Comparison of ENCODE assay signal across 8 cellular contexts in the genomic region with DNA sequence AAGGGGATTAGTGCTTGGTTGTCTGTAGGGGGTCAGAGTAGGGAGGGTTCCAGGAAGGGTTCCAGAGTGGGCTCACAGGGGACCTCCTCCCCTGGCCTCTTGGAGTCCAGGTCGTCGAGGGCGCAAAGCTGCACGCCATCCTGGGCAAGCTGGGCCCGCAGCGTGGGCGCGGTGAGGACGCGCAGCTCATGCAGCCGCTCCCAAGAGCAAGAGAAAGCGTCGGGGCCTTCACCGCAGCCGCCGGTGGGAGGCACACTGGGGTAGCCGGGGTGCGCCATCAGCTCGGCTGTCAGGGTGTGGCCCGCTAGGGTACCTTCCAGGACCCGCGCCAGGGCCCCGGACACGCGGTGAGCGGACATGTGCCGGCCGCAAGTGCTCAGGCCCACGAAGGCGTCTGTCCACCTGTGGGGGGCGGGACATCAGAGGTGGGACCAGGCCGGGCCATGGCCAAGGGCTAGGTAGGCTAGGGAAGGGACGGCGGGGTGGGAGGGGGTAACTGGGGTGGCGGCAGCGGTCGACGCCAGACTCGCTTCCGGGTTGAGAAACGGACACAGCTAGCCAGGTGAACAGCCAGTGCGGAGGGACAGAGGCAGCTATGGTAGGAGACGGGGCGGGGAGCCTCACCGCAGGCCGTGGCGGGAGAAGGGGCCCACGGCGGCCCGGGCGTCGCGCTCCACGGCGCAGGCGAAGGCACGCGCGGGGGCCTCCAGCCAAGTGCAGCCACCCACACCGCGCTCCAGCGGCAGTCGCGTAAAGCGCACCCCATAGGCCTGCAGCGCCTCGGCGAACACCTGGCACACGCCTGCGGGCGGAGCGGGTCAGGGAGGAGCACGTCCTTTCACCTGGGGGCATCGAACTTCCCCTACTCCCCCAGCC. TPM values are rescaled to one million over a fixed set of nuclear protein-coding genes. Genes with fewer than 3 reads are reported as not detected.
DNase-seq lines count a peak whose midpoint lies in the region; ATAC-seq lines count a peak whose summit lies in the region.

No MANE protein-coding gene starts in this region.

- peaks cover 9% of the 10 kb centered on the region for H3K36me3 ChIP-seq in iPS-20b (ENCODE audit: insufficient read depth, low read depth, low read length)

- DNase-seq in activated T-cell treated with anti-CD3 and anti-CD28 coated beads, Interleukin-2, amount 50 U/mL, for 72 hours: no peak
- DNase-seq in activated T-cell treated with anti-CD3 and anti-CD28 coated beads for 4 hours (no peak), substantia nigra (lab: John Stamatoyannopoulos, UW) (no peak), NCI-H69 (lab: John Stamatoyannopoulos, UW) (no peak), NCI-H2107 treated with DMSO at 0.1 percent for 48 hours (lab: John Stamatoyannopoulos, UW; ENCODE audit: unreplicated experiment) (no peak)
- no peak for DNase-seq in activated CD8-positive, alpha-beta T cell treated with anti-CD3 and anti-CD28 coated beads, Interleukin-2, amount 10 ng/mL, durations not matched to agents 7 days and 5 days

- ATAC-seq in activated T-cell treated with anti-CD3 and anti-CD28 coated beads, Interleukin-2, amount 50 U/mL, for 72 hours (replicated peaks in 1 of 2): peak; percentile 3 to 14
- ATAC-seq in activated CD8-positive, alpha-beta T cell treated with anti-CD3 and anti-CD28 coated beads, Interleukin-2, amount 10 ng/mL, durations not matched to agents 7 days and 5 days: peak; percentile 16
- no peak for ATAC-seq in GM19467 (IDR thresholded peaks at IDR 0.05; ENCODE audit: unreplicated experiment)

- H3K27me3 Mint-ChIP-seq in activated T-cell treated with anti-CD3 and anti-CD28 coated beads, Interleukin-2, amount 50 U/mL, for 72 hours (ENCODE audit: low read depth): no peaks in the 10 kb centered on the region
- no peaks in the 10 kb centered on the region for H3K27me3 Mint-ChIP-seq in activated CD8-positive, alpha-beta T cell treated with anti-CD3 and anti-CD28 coated beads, Interleukin-2, amount 10 ng/mL, durations not matched to agents 7 days and 5 days (ENCODE audit: low read depth)

- no peaks in the 10 kb centered on the region for H3K9me3 ChIP-seq in iPS-20b (ENCODE audit: insufficient read depth, low read depth, low read length)

- POLR2A ChIA-PET in activated CD8-positive, alpha-beta T cell treated with anti-CD3 and anti-CD28 coated beads, Interleukin-2, amount 10 ng/mL, durations not matched to agents 7 days and 5 days (lab: Charles Lee): interaction anchor here (0.7 to 3.9 kb wide), 12 partner anchors 9 to 60 kb away, joined by 3 to 62 read pairs (median 6); a partner anchor contains a TSS

- peak overlapping the region; percentile 91 to 92 for H3K4me3 Mint-ChIP-seq in activated T-cell treated with anti-CD3 and anti-CD28 coated beads, Interleukin-2, amount 50 U/mL, for 72 hours
- H3K4me3 Mint-ChIP-seq in activated CD8-positive, alpha-beta T cell treated with anti-CD3 and anti-CD28 coated beads, Interleukin-2, amount 10 ng/mL, durations not matched to agents 7 days and 5 days: peak overlapping the region; percentile 87

- H3K27ac ChIP-seq in iPS-20b (ENCODE audit: low read length) (no peak overlapping the region), substantia nigra (ENCODE audit: low read depth, low read length, poor library complexity, severe bottlenecking) (peak overlapping the region; percentile 69)

- CTCF ChIA-PET in activated CD8-positive, alpha-beta T cell treated with anti-CD3 and anti-CD28 coated beads, Interleukin-2, amount 10 ng/mL, durations not matched to agents 7 days and 5 days (lab: Charles Lee): interaction anchor here (0.6 to 13.1 kb wide), 20 partner anchors 9 to 1235 kb away, joined by 3 to 304 read pairs (median 4); a partner anchor contains a TSS

- peak overlapping the region; percentile 75 for H3K4me3 ChIP-seq in iPS-20b (ENCODE audit: low read length)

- no peaks in the 10 kb centered on the region for H3K27me3 ChIP-seq in iPS-20b (ENCODE audit: insufficient read depth, low read length)

- peak overlapping the region; percentile 79 for H3K27ac Mint-ChIP-seq in activated T-cell treated with anti-CD3 and anti-CD28 coated beads, Interleukin-2, amount 50 U/mL, for 72 hours
- H3K27ac Mint-ChIP-seq in activated CD8-positive, alpha-beta T cell treated with anti-CD3 and anti-CD28 coated beads, Interleukin-2, amount 10 ng/mL, durations not matched to agents 7 days and 5 days: peak overlapping the region; percentile 94

- peak overlapping the region; percentile 96; the same call in 1 of the 2 replicates for H3K9ac ChIP-seq in iPS-20b (ENCODE audit: low read depth, low read length)

- peaks cover 2 to 16% of the 10 kb centered on the region in 2 donors for H3K36me3 Mint-ChIP-seq in activated T-cell treated with anti-CD3 and anti-CD28 coated beads, Interleukin-2, amount 50 U/mL, for 72 hours (ENCODE audit: insufficient read depth in 2 of 2)
- peaks cover 32% of the 10 kb centered on the region for H3K36me3 Mint-ChIP-seq in activated CD8-positive, alpha-beta T cell treated with anti-CD3 and anti-CD28 coated beads, Interleukin-2, amount 10 ng/mL, durations not matched to agents 7 days and 5 days (ENCODE audit: low read depth)

- H3K4me1 ChIP-seq in iPS-20b (ENCODE audit: insufficient read depth, low read length): no peaks in the 10 kb centered on the region

- no peaks in the 10 kb centered on the region for H3K9me3 Mint-ChIP-seq in activated T-cell treated with anti-CD3 and anti-CD28 coated beads, Interleukin-2, amount 50 U/mL, for 72 hours
- H3K9me3 Mint-ChIP-seq in activated CD8-positive, alpha-beta T cell treated with anti-CD3 and anti-CD28 coated beads, Interleukin-2, amount 10 ng/mL, durations not matched to agents 7 days and 5 days (ENCODE audit: insufficient read depth): no peaks in the 10 kb centered on the region

- peaks cover 64% of the 10 kb centered on the region for H3K4me1 Mint-ChIP-seq in activated T-cell treated with anti-CD3 and anti-CD28 coated beads, Interleukin-2, amount 50 U/mL, for 72 hours (ENCODE audit: low read depth)
- peaks cover 46% of the 10 kb centered on the region for H3K4me1 Mint-ChIP-seq in activated CD8-positive, alpha-beta T cell treated with anti-CD3 and anti-CD28 coated beads, Interleukin-2, amount 10 ng/mL, durations not matched to agents 7 days and 5 days (ENCODE audit: low read depth)

RNA-seq across cellular contexts. Expression of a gene that starts 1.2 kb away (rescaled TPM):
- 10 to 100 TPM; 39.7 to 48.8 TPM for total RNA-seq in activated T-cell treated with anti-CD3 and anti-CD28 coated beads, Interleukin-2, amount 50 U/mL, for 72 hours
- total RNA-seq in activated CD8-positive, alpha-beta T cell treated with anti-CD3 and anti-CD28 coated beads, Interleukin-2, amount 10 ng/mL, durations not matched to agents 7 days and 5 days: 10 to 100 TPM; 46.7 to 47.1 TPM

RNA-seq across cellular contexts. Expression of a gene that starts 3.9 kb away (rescaled TPM):
- under 1 TPM; 0.22 to 0.51 TPM for total RNA-seq in activated T-cell treated with anti-CD3 and anti-CD28 coated beads, Interleukin-2, amount 50 U/mL, for 72 hours
- 1 to 10 TPM in 1 of 2 experiments, under 1 TPM in 1; 0.66 to 1.6 TPM for total RNA-seq in activated CD8-positive, alpha-beta T cell treated with anti-CD3 and anti-CD28 coated beads, Interleukin-2, amount 10 ng/mL, durations not matched to agents 7 days and 5 days

RNA-seq across cellular contexts. Expression of a gene that starts 13.5 kb away (rescaled TPM):
- 10 to 100 TPM; 22.8 to 29.9 TPM for total RNA-seq in activated T-cell treated with anti-CD3 and anti-CD28 coated beads, Interleukin-2, amount 50 U/mL, for 72 hours
- 10 to 100 TPM; 85.9 to 86.4 TPM for total RNA-seq in activated CD8-positive, alpha-beta T cell treated with anti-CD3 and anti-CD28 coated beads, Interleukin-2, amount 10 ng/mL, durations not matched to agents 7 days and 5 days

RNA-seq across cellular contexts. Expression of a gene that starts 37.2 kb away (rescaled TPM):
- 10 to 100 TPM; 36.4 to 39.5 TPM for total RNA-seq in activated T-cell treated with anti-CD3 and anti-CD28 coated beads, Interleukin-2, amount 50 U/mL, for 72 hours
- 10 to 100 TPM; 66.0 to 72.1 TPM for total RNA-seq in activated CD8-positive, alpha-beta T cell treated with anti-CD3 and anti-CD28 coated beads, Interleukin-2, amount 10 ng/mL, durations not matched to agents 7 days and 5 days
